ENCODE assay signal across 19 cellular contexts in genomic region chr1:226800763-226801380, GRCh38.
A peak's percentile ranks its signal among the peaks of the same experiment; 100 is the strongest.
DNase-seq lines count a peak whose midpoint lies in the region; ATAC-seq, FAIRE-seq and TF ChIP-seq lines count a peak whose summit lies in the region.
"Had no signal": no experiment of that assay in that cellular context is flagged by ENCODE, and none has a peak within 500 bp of the region (broad histone marks: within the 10 kb centered on the region; RNA-seq: fewer than 3 reads in every experiment).

No MANE protein-coding gene starts in this region.

- H3K27me3 Mint-ChIP-seq in T-helper 2 cell treated with Interferon-gamma antibody and Interleukin-4, amounts not matched to agents 5 μg/mL and 100 μg/mL, for 36 hours (ENCODE audit: low read depth), result peaks cover 11% of the 10 kb centered on the region
- peaks cover 5% of the 10 kb centered on the region for H3K27me3 Mint-ChIP-seq in T-helper 17 cell
- peaks cover 0 to 7% (median 0%) of the 10 kb centered on the region in 5 donors for H3K27me3 Mint-ChIP-seq in naive thymus-derived CD4-positive, alpha-beta T cell

- no peak for TF ChIP-seq POLR2A in A549 (IDR thresholded peaks at IDR 0.05; ENCODE audit: low read length)

- no peak overlapping the region for H3K27ac ChIP-seq in A549
- peak overlapping the region; percentile 67 for H3K27ac ChIP-seq in naive thymus-derived CD4-positive, alpha-beta T cell (ENCODE audit: low read depth, low read length)
- no peak overlapping the region for H3K27ac ChIP-seq in lower lobe of right lung

- intact Hi-C loops in naive thymus-derived CD4-positive, alpha-beta T cell (cut with micrococcal nuclease), result no loop called here
- intact Hi-C loops in sciatic nerve (cut with DNase I), result no loop called here
- intact Hi-C loops in lower lobe of right lung (cut with DNase I), result no loop called here

- no peaks in the 10 kb centered on the region for H3K27me3 ChIP-seq in naive thymus-derived CD4-positive, alpha-beta T cell (ENCODE audit: control insufficient read depth in 2 of 2, insufficient read depth in 2 of 2, low read length in 2 of 2)
- H3K27me3 ChIP-seq in lower lobe of right lung (ENCODE audit: low read depth), result no peaks in the 10 kb centered on the region
- H3K27me3 ChIP-seq: Peyer's patch had no signal

- H3K4me2 ChIP-seq in A549, result no peak overlapping the region

- WGBS in A549 (ENCODE audit: missing lambda C conversion rate), result 35% methylated on average over 2 of the region's 2 CpGs

- no peak for TF ChIP-seq CTCF in A549 (IDR thresholded peaks at IDR 0.05)
- TF ChIP-seq CTCF in lower lobe of right lung (IDR thresholded peaks at IDR 0.05), result no peak

- TF ChIP-seq RAD21 in A549 (conservative IDR thresholded peaks at IDR 0.05 in 1 of 2, IDR thresholded peaks at IDR 0.05 in 1 of 2), result no peak

- no peak overlapping the region for H3K4me3 Mint-ChIP-seq in T-helper 2 cell treated with Interferon-gamma antibody and Interleukin-4, amounts not matched to agents 5 μg/mL and 100 μg/mL, for 36 hours
- H3K4me3 Mint-ChIP-seq in T-helper 17 cell, result no peak overlapping the region
- peak overlapping the region in 3 of 10 donors; percentile 44 to 71 (median 63) for H3K4me3 Mint-ChIP-seq in naive thymus-derived CD4-positive, alpha-beta T cell

- DNase-seq in T-helper 2 cell treated with Interferon-gamma antibody and Interleukin-4, amounts not matched to agents 5 μg/mL and 100 μg/mL, for 36 hours (ENCODE audit: low spot score), result no peak
- no peak for DNase-seq in T-helper 2 cell
- DNase-seq in A549 (ENCODE audit: low read depth in 1 of 2, low spot score in 1 of 2), result no peak
- no peak for DNase-seq in T-helper 17 cell
- no peak for DNase-seq in naive thymus-derived CD4-positive, alpha-beta T cell
- no peak for DNase-seq in sciatic nerve (ENCODE audit: low spot score)
- DNase-seq in lower lobe of right lung, result no peak
- DNase-seq in NCI-H2196 (lab: John Stamatoyannopoulos, UW; ENCODE audit: unreplicated experiment), result no peak
- DNase-seq: C1 segment of cervical spinal cord, DMS79, HCEC 1CT, NCI-H1417, NCI-H2029, NCI-H2171 treated with DMSO at 0.1 percent for 48 hours, NCI-H510A, NCI-H82, Peyer's patch had no signal

- H3K36me3 ChIP-seq in naive thymus-derived CD4-positive, alpha-beta T cell (ENCODE audit: control insufficient read depth in 2 of 3, insufficient read depth in 3 of 3, low read length in 3 of 3), result no peaks in the 10 kb centered on the region
- no peaks in the 10 kb centered on the region for H3K36me3 ChIP-seq in lower lobe of right lung
- H3K36me3 ChIP-seq: Peyer's patch had no signal

- no peak for TF ChIP-seq EP300 in A549 (IDR thresholded peaks at IDR 0.05)

- no peak for FAIRE-seq in A549 (lab: Jason Lieb, UNC)
- FAIRE-seq: GM12878, GM18507 had no signal

- H3K9me3 Mint-ChIP-seq in T-helper 2 cell treated with Interferon-gamma antibody and Interleukin-4, amounts not matched to agents 5 μg/mL and 100 μg/mL, for 36 hours, result no peaks in the 10 kb centered on the region
- no peaks in the 10 kb centered on the region for H3K9me3 Mint-ChIP-seq in naive thymus-derived CD4-positive, alpha-beta T cell

- H3K9me3 ChIP-seq in A549 (no peaks in the 10 kb centered on the region), T-helper 17 cell (ENCODE audit: control insufficient read depth, low read length, poor library complexity, severe bottlenecking) (no peaks in the 10 kb centered on the region), lower lobe of right lung (no peaks in the 10 kb centered on the region)
- no peaks in the 10 kb centered on the region for H3K9me3 ChIP-seq in naive thymus-derived CD4-positive, alpha-beta T cell (ENCODE audit: control insufficient read depth in 2 of 3, low read length in 3 of 3)
- H3K9me3 ChIP-seq: Peyer's patch had no signal

- H3K27ac Mint-ChIP-seq in T-helper 2 cell treated with Interferon-gamma antibody and Interleukin-4, amounts not matched to agents 5 μg/mL and 100 μg/mL, for 36 hours, result peak overlapping the region; percentile 62
- peak overlapping the region; percentile 98 for H3K27ac Mint-ChIP-seq in T-helper 17 cell
- H3K27ac Mint-ChIP-seq in naive thymus-derived CD4-positive, alpha-beta T cell, result peak overlapping the region; percentile 31 to 100 (median 96)

- POLR2A ChIA-PET in A549 (lab: Yijun Ruan, JAX), result no interaction called here
- POLR2A ChIA-PET in naive thymus-derived CD4-positive, alpha-beta T cell (lab: Charles Lee), result interaction anchor here (0.6 to 3.2 kb wide), 6 partner anchors 18 to 104 kb away, joined by 3 to 24 read pairs (median 4); partner anchors contain the start of gene ITPKB

- no peaks in the 10 kb centered on the region for H3K36me3 Mint-ChIP-seq in T-helper 2 cell treated with Interferon-gamma antibody and Interleukin-4, amounts not matched to agents 5 μg/mL and 100 μg/mL, for 36 hours (ENCODE audit: low read depth)
- H3K36me3 Mint-ChIP-seq in T-helper 17 cell (ENCODE audit: low read depth), result peaks cover 2% of the 10 kb centered on the region
- H3K36me3 Mint-ChIP-seq in naive thymus-derived CD4-positive, alpha-beta T cell, result peaks cover 0 to 1% (median 0%) of the 10 kb centered on the region in 5 donors

- peaks cover 35% of the 10 kb centered on the region for H3K4me1 Mint-ChIP-seq in T-helper 2 cell treated with Interferon-gamma antibody and Interleukin-4, amounts not matched to agents 5 μg/mL and 100 μg/mL, for 36 hours (ENCODE audit: low read depth)
- H3K4me1 Mint-ChIP-seq in T-helper 17 cell, result peaks cover 36% of the 10 kb centered on the region
- H3K4me1 Mint-ChIP-seq in naive thymus-derived CD4-positive, alpha-beta T cell, result peaks cover 29 to 57% (median 51%) of the 10 kb centered on the region in 7 donors

- H3K4me1 ChIP-seq in A549, result no peaks in the 10 kb centered on the region
- peaks cover 31 to 33% of the 10 kb centered on the region in 2 donors for H3K4me1 ChIP-seq in naive thymus-derived CD4-positive, alpha-beta T cell (ENCODE audit: control insufficient read depth in 2 of 2, insufficient read depth in 2 of 2, low read length in 2 of 2)
- peaks cover 19% of the 10 kb centered on the region for H3K4me1 ChIP-seq in lower lobe of right lung

- CTCF ChIA-PET in A549 (lab: Yijun Ruan, JAX), result interaction anchor here (1.0 kb wide), 1 partner anchor 10 kb away, joined by 3 read pairs; no protein-coding TSS in a partner anchor
- CTCF ChIA-PET in naive thymus-derived CD4-positive, alpha-beta T cell (lab: Charles Lee), result interaction anchor here (0.6 to 0.8 kb wide), 2 partner anchors 21 to 1356 kb away, joined by 3 to 4 read pairs; no protein-coding TSS in a partner anchor

- ATAC-seq in A549 (no peak), T-helper 17 cell (no peak), sciatic nerve (no peak), lower lobe of right lung (no peak)
- ATAC-seq in naive thymus-derived CD4-positive, alpha-beta T cell, result no peak
- ATAC-seq: GM12878 had no signal

- H3K4me3 ChIP-seq in A549, result no peak overlapping the region
- no peak overlapping the region for H3K4me3 ChIP-seq in naive thymus-derived CD4-positive, alpha-beta T cell (ENCODE audit: low read length)
- H3K4me3 ChIP-seq in lower lobe of right lung, result no peak overlapping the region
- H3K4me3 ChIP-seq: GM12878, Peyer's patch had no signal

TF ChIP-seq in A549, 52 proteins besides CTCF, POLR2A, EP300 and RAD21:
- TF ChIP-seq ESRRA (IDR thresholded peaks at IDR 0.05; ENCODE audit: borderline replicate concordance, low read length) (no peak), ZFP36 (IDR thresholded peaks at IDR 0.05; ENCODE audit: borderline replicate concordance, partially characterized antibody) (peak; percentile 92)
